In genomic region chr1:45674478-45674877, GRCh38 we compare ENCODE assay signal across 21 cellular contexts.
"Had no signal": no experiment of that assay in that cellular context is flagged by ENCODE, and none has a peak within 500 bp of the region (broad histone marks: within the 10 kb centered on the region; RNA-seq: fewer than 3 reads in every experiment).

No MANE protein-coding gene starts in this region.

- H3K36me3 ChIP-seq: suprapubic skin had no signal

- ATAC-seq: activated CD8-positive, alpha-beta T cell treated with anti-CD3 and anti-CD28 coated beads, Interleukin-2, amount 10 ng/mL, durations not matched to agents 7 days and 5 days; body of pancreas; naive thymus-derived CD8-positive, alpha-beta T cell; upper lobe of right lung had no signal

- H3K4me3 ChIP-seq: body of pancreas, suprapubic skin, upper lobe of right lung had no signal

- H3K27me3 ChIP-seq: body of pancreas, suprapubic skin, upper lobe of right lung had no signal

- FAIRE-seq: TTC549 had no signal

- H3K9me3 ChIP-seq: body of pancreas, suprapubic skin, upper lobe of right lung had no signal

- H3K27ac Mint-ChIP-seq: activated B cell treated with CpG ODN at 0.5 μM for 24 hours; activated CD4-positive, alpha-beta T cell treated with anti-CD3 and anti-CD28 coated beads, Interleukin-2, amount 10 ng/mL, durations not matched to agents 24 days and 14 days; activated CD8-positive, alpha-beta T cell treated with anti-CD3 and anti-CD28 coated beads, Interleukin-2, amount 10 ng/mL, durations not matched to agents 7 days and 5 days; activated naive CD8-positive, alpha-beta T cell; immature natural killer cell; stimulated activated naive CD8-positive, alpha-beta T cell treated with anti-CD3 and anti-CD28 coated beads, Interleukin-15, Interleukin-2, amounts not matched to agents 100 ng/mL and 50 ng/mL, for 24 hours had no signal

- H3K27me3 Mint-ChIP-seq: activated B cell treated with CpG ODN at 0.5 μM for 24 hours; activated CD4-positive, alpha-beta T cell treated with anti-CD3 and anti-CD28 coated beads, Interleukin-2, amount 10 ng/mL, durations not matched to agents 24 days and 14 days; activated naive CD8-positive, alpha-beta T cell; naive thymus-derived CD8-positive, alpha-beta T cell; stimulated activated naive CD8-positive, alpha-beta T cell treated with anti-CD3 and anti-CD28 coated beads, Interleukin-15, Interleukin-2, amounts not matched to agents 100 ng/mL and 50 ng/mL, for 24 hours had no signal

- H3K4me3 Mint-ChIP-seq: activated B cell treated with CpG ODN at 0.5 μM for 24 hours; activated CD4-positive, alpha-beta T cell treated with anti-CD3 and anti-CD28 coated beads, Interleukin-2, amount 10 ng/mL, durations not matched to agents 24 days and 14 days; activated CD8-positive, alpha-beta T cell treated with anti-CD3 and anti-CD28 coated beads, Interleukin-2, amount 10 ng/mL, durations not matched to agents 7 days and 5 days; activated naive CD8-positive, alpha-beta T cell; immature natural killer cell; stimulated activated naive CD8-positive, alpha-beta T cell treated with anti-CD3 and anti-CD28 coated beads, Interleukin-15, Interleukin-2, amounts not matched to agents 100 ng/mL and 50 ng/mL, for 24 hours had no signal

- H3K27ac ChIP-seq: body of pancreas, suprapubic skin, upper lobe of right lung had no signal

- H3K9me3 Mint-ChIP-seq: activated B cell treated with CpG ODN at 0.5 μM for 24 hours; activated CD4-positive, alpha-beta T cell treated with anti-CD3 and anti-CD28 coated beads, Interleukin-2, amount 10 ng/mL, durations not matched to agents 24 days and 14 days; immature natural killer cell; naive thymus-derived CD8-positive, alpha-beta T cell; stimulated activated naive CD8-positive, alpha-beta T cell treated with anti-CD3 and anti-CD28 coated beads, Interleukin-15, Interleukin-2, amounts not matched to agents 100 ng/mL and 50 ng/mL, for 24 hours had no signal

- H3K36me3 Mint-ChIP-seq: immature natural killer cell had no signal

- DNase-seq: activated B cell treated with CpG ODN at 0.5 μM for 24 hours; activated CD4-positive, alpha-beta T cell treated with anti-CD3 and anti-CD28 coated beads, Interleukin-2, amount 10 ng/mL, durations not matched to agents 24 days and 14 days; activated CD8-positive, alpha-beta memory T cell treated with anti-CD3 and anti-CD28 coated beads, Interleukin-2, amount 50 U/mL, for 4 hours; activated CD8-positive, alpha-beta T cell treated with anti-CD3 and anti-CD28 coated beads, Interleukin-2, amount 10 ng/mL, durations not matched to agents 7 days and 5 days; activated gamma-delta T cell; activated T-cell treated with anti-CD3 and anti-CD28 coated beads, Interleukin-2, amount 50 U/mL, for 48 hours; amniotic stem cell; body of pancreas; central memory CD4-positive, alpha-beta T cell; cortex of kidney; effector CD4-positive, alpha-beta T cell; foreskin fibroblast; immature natural killer cell; mammary epithelial cell; naive thymus-derived CD8-positive, alpha-beta T cell; retina; upper lobe of right lung had no signal
